In genomic region chr16:55557186-55557585, GRCh38 we compare ENCODE assay signal across 1 cellular context.
A peak's percentile ranks its signal among the peaks of the same experiment; 100 is the strongest.
TF ChIP-seq lines count a peak whose summit lies in the region.

No MANE protein-coding gene starts in this region.

TF ChIP-seq in HepG2, 621 proteins besides CTCF, POLR2A, EP300 and RAD21:
- TF ChIP-seq STAG1 (CRISPR knock-in tag; IDR thresholded peaks at IDR 0.05) (no peak), KDM4B (CRISPR knock-in tag; IDR thresholded peaks at IDR 0.05) (no peak), SALL1 (CRISPR knock-in tag; IDR thresholded peaks at IDR 0.05) (no peak), CEBPB (IDR thresholded peaks at IDR 0.05; ENCODE audit: borderline replicate concordance, low read depth, low read length) (peak; percentile 24; the same call in 1 of the 2 replicates)
